11 cellular contexts compared by ENCODE assay signal in the genomic region with DNA sequence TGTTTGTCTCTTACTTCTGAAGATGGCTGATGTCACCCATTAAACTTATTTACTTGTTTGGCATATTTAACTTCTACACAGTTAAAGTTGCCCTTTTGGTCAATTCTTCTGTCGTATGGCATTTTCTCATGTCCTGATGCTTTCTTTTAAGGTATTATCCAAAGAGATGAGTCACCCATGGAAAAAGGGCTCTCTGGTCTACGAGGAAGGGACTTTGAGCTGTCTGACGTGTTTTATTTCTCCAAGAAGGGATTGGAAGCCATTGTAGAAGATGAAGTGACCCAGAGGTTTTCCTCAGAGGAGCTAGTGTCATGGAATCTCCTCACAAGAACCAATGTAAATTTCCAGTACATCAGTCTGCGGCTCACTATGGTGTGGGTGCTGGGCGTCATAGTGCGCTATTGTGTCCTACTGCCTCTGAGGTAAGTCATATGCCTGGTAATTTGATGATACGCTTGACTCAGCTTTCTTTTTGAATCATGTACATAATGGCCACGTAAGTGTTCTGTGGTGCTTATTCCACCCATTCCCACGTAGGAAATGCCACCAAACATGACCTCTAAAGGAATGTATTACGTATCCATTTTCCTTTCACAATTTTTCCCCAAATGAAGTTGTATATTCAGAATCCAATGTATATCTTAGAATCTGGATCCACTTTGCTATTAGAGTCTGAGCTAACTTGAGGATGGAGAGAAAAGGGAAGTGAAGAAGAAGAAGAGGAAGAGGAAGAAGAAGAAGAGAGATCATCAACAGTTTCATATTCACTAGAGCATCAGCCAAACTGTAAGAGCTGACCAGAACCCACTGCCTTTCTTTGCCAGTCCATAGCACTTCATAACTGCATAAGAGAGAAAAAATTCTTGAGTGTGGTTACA.
DNase-seq lines count a peak whose midpoint lies in the region; ATAC-seq lines count a peak whose summit lies in the region.
"Had no signal": no experiment of that assay in that cellular context is flagged by ENCODE, and none has a peak within 500 bp of the region (broad histone marks: within the 10 kb centered on the region; RNA-seq: fewer than 3 reads in every experiment).

No MANE protein-coding gene starts in this region.

- peaks cover 0 to 33% (median 16%) of the 10 kb centered on the region in 10 experiments; a peak in 14 of 20 replicates for H3K4me1 ChIP-seq in BLaER1 treated with 17β-estradiol and CSF1 and Interleukin-3, amounts not matched to agents 10 nM and 100 nM

- no peak overlapping the region for H3K4me3 ChIP-seq in BLaER1 treated with 17β-estradiol and CSF1 and Interleukin-3, amounts not matched to agents 10 nM and 100 nM

- H3K4me2 ChIP-seq in BLaER1 treated with 17β-estradiol and CSF1 and Interleukin-3, amounts not matched to agents 10 nM and 100 nM: peak overlapping the region in 7 of 11 experiments; percentile 33 to 69 (median 54); a peak in 13 of 22 replicates

- H3K9me3 ChIP-seq in BLaER1 treated with 17β-estradiol and CSF1 and Interleukin-3, amounts not matched to agents 10 nM and 100 nM (replicated peaks in 1 of 11): no peaks in the 10 kb centered on the region

- peak; percentile 49 for DNase-seq in SKM-1 (lab: John Stamatoyannopoulos, UW; ENCODE audit: unreplicated experiment)
- no peak for DNase-seq in middle frontal gyrus (ENCODE audit: extremely low spot score, low spot score)
- DNase-seq in DMS79 (lab: John Stamatoyannopoulos, UW): no peak
- no peak for DNase-seq in putamen (ENCODE audit: low spot score)
- DNase-seq in nucleus accumbens (lab: John Stamatoyannopoulos, UW): no peak
- DNase-seq: activated T-cell treated with anti-CD3 and anti-CD28 coated beads, Interleukin-2, amount 50 U/mL, for 1 hour; H9 had no signal

- peak; percentile 83 for ATAC-seq in GM19455 (IDR thresholded peaks at IDR 0.05; ENCODE audit: unreplicated experiment)
- ATAC-seq in HG03097 (IDR thresholded peaks at IDR 0.05; ENCODE audit: low FRiP score, unreplicated experiment): peak; percentile 51

- peak overlapping the region in 7 of 11 experiments; percentile 11 to 63 (median 36); a peak in 10 of 22 replicates for H3K27ac ChIP-seq in BLaER1 treated with 17β-estradiol and CSF1 and Interleukin-3, amounts not matched to agents 10 nM and 100 nM
- H3K27ac ChIP-seq: epithelial cell of prostate had no signal

- H3K9ac ChIP-seq in BLaER1 treated with 17β-estradiol and CSF1 and Interleukin-3, amounts not matched to agents 10 nM and 100 nM: 0 out of 22 replicates have a peak overlapping the region, but pooled peaks of 1 of the 11 experiments have one; percentile 28

- H3K27me3 ChIP-seq in BLaER1 treated with 17β-estradiol and CSF1 and Interleukin-3, amounts not matched to agents 10 nM and 100 nM: no peaks in the 10 kb centered on the region

- no peaks in the 10 kb centered on the region for H4K20me1 ChIP-seq in BLaER1 treated with 17β-estradiol and CSF1 and Interleukin-3, amounts not matched to agents 10 nM and 100 nM

- peaks cover 0 to 37% (median 0%) of the 10 kb centered on the region in 11 experiments; a peak in 10 of 22 replicates for H3K36me3 ChIP-seq in BLaER1 treated with 17β-estradiol and CSF1 and Interleukin-3, amounts not matched to agents 10 nM and 100 nM
